8 cellular contexts compared by ENCODE assay signal in the genomic region with DNA sequence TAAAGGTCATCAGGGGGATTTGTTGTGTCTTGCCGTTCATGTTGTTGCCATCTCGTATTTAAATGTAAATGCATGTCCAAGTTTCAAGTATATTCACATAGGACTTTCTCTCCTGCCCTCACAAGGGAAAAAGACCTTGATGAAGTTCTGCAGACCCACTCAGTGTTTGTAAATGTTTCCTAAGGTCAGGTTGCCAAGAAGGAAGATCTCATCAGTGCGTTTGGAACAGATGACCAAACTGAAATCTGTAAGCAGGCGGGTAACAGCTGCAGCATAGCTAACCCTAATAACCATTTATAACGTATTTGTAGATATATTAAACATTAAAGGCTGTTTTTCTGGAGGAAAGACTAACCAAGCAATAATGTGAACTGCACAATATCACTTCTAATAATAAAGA. TPM values are rescaled to one million over a fixed set of nuclear protein-coding genes. Genes with fewer than 3 reads are reported as not detected.
A peak's percentile ranks its signal among the peaks of the same experiment; 100 is the strongest.
DNase-seq lines count a peak whose midpoint lies in the region; ATAC-seq, FAIRE-seq and TF ChIP-seq lines count a peak whose summit lies in the region.
"Not testable (repeated sequence)": the region's sequence is repeated elsewhere in the genome, so short reads cannot be mapped to it uniquely, and the experiment has no call there.

No MANE protein-coding gene starts in this region.

- not testable (repeated sequence) for H3K9me3 Mint-ChIP-seq in T-cell

- DNase-seq in T-cell; epithelial cell of prostate (ENCODE audit: low read depth, low spot score); kidney; thoracic aorta (ENCODE audit: low spot score): not testable (repeated sequence)
- peak; percentile 8 for DNase-seq in amniotic epithelial cell (ENCODE audit: low read depth)

- H3K27me3 ChIP-seq in HUES48 (ENCODE audit: control insufficient read depth, insufficient read depth, low read length); neutrophil; thoracic aorta (replicated peaks; ENCODE audit: insufficient read depth): not testable (repeated sequence)

- intact Hi-C loops in kidney (cut with DNase I), result not testable (repeated sequence)

- H3K27ac Mint-ChIP-seq in T-cell, result peak overlapping the region; percentile 98

- peaks cover 37 to 42% (median 41%) of the 10 kb centered on the region in 3 donors for H3K4me1 Mint-ChIP-seq in T-cell

- POLR2A ChIA-PET in T-cell (lab: Charles Lee), result interaction anchor here in 1 of 2 donors (0.7 kb wide), 1 partner anchor 607 kb away, joined by 3 read pairs; no protein-coding TSS in a partner anchor

- H3K27ac ChIP-seq in C4-2B (peak overlapping the region; percentile 74), epithelial cell of prostate (peak overlapping the region; percentile 88), kidney (ENCODE audit: low read depth in 2 of 2, low read length in 2 of 2) (peak overlapping the region in 1 of 2 donors; percentile 90), neutrophil (peak overlapping the region; percentile 86), thoracic aorta (peak overlapping the region; percentile 98 to 100)
- not testable (repeated sequence) for H3K27ac ChIP-seq in HUES48 (ENCODE audit: low read depth, low read length)

- H3K27me3 Mint-ChIP-seq in T-cell, result not testable (repeated sequence)

- H3K9ac ChIP-seq in HUES48 (ENCODE audit: low read depth, low read length), result not testable (repeated sequence)
- H3K9ac ChIP-seq in kidney (ENCODE audit: low read length in 2 of 2), result peak overlapping the region in 1 of 2 donors; percentile 85

- not testable (repeated sequence) for FAIRE-seq in kidney (lab: Jason Lieb, UNC)

- H3K36me3 ChIP-seq in HUES48 (ENCODE audit: control insufficient read depth, insufficient read depth, low read length) (peaks cover 31% of the 10 kb centered on the region), neutrophil (peaks cover 19% of the 10 kb centered on the region), thoracic aorta (peaks cover 32% of the 10 kb centered on the region)
- H3K36me3 ChIP-seq in kidney (ENCODE audit: control insufficient read depth in 1 of 2, insufficient read depth in 2 of 2, low read length in 2 of 2), result not testable (repeated sequence)

- not testable (repeated sequence) for H3K4me1 ChIP-seq in HUES48 (ENCODE audit: control insufficient read depth, insufficient read depth, low read length); kidney (ENCODE audit: control insufficient read depth in 1 of 2, insufficient read depth in 1 of 2, low read depth in 1 of 2, low read length in 2 of 2)
- H3K4me1 ChIP-seq in neutrophil (ENCODE audit: control insufficient read depth in 1 of 2, insufficient read depth in 1 of 2, low read depth in 1 of 2, low read length in 1 of 2) (peaks cover 23 to 31% of the 10 kb centered on the region in 2 experiments), thoracic aorta (ENCODE audit: control insufficient read depth in 1 of 2, low read depth in 2 of 2) (peaks cover 13 to 31% of the 10 kb centered on the region in 2 donors)

- not testable (repeated sequence) for TF ChIP-seq CTCF in C4-2B (conservative IDR thresholded peaks at IDR 0.05); kidney (IDR thresholded peaks at IDR 0.05; ENCODE audit: borderline replicate concordance, extremely low read depth, insufficient read depth); neutrophil (IDR thresholded peaks at IDR 0.05); thoracic aorta (IDR thresholded peaks at IDR 0.05)

- peaks cover 16% of the 10 kb centered on the region for H3K36me3 Mint-ChIP-seq in T-cell

- CTCF ChIA-PET in T-cell (lab: Charles Lee), result not testable (repeated sequence)

- H3K9me3 ChIP-seq in HUES48 (ENCODE audit: control insufficient read depth, insufficient read depth, low read length); kidney (ENCODE audit: control insufficient read depth in 1 of 2, low read length in 2 of 2); neutrophil; thoracic aorta: not testable (repeated sequence)

- H3K4me3 ChIP-seq in HUES48 (ENCODE audit: low read depth, low read length) (peak overlapping the region; percentile 76), kidney (ENCODE audit: low read length in 2 of 2) (peak overlapping the region; percentile 48 to 63), thoracic aorta (peak overlapping the region; percentile 96)
- H3K4me3 ChIP-seq in neutrophil (ENCODE audit: low read depth in 1 of 2, low read length in 1 of 2), result not testable (repeated sequence)

- H3K4me3 Mint-ChIP-seq in T-cell, result peak overlapping the region; percentile 89 to 97 (median 95)

- ATAC-seq in T-cell (replicated peaks in 1 of 4); thoracic aorta (ENCODE audit: insufficient number of reproducible peaks, low FRiP score, low read depth): not testable (repeated sequence)

RNA-seq across cellular contexts. Expression of a gene that starts 2.6 kb away (rescaled TPM):
- total RNA-seq in T-cell (1 to 10 TPM; 3.7 to 7.3 (median 5.7) TPM), kidney (2.9 TPM), thoracic aorta (1 to 10 TPM; 1.1 to 6.8 TPM)
- 3.2 TPM for polyA plus RNA-seq in kidney (ENCODE audit: insufficient read depth, low read depth, low replicate concordance)
